Comparison of ENCODE assay signal across 8 cellular contexts in the genomic region with DNA sequence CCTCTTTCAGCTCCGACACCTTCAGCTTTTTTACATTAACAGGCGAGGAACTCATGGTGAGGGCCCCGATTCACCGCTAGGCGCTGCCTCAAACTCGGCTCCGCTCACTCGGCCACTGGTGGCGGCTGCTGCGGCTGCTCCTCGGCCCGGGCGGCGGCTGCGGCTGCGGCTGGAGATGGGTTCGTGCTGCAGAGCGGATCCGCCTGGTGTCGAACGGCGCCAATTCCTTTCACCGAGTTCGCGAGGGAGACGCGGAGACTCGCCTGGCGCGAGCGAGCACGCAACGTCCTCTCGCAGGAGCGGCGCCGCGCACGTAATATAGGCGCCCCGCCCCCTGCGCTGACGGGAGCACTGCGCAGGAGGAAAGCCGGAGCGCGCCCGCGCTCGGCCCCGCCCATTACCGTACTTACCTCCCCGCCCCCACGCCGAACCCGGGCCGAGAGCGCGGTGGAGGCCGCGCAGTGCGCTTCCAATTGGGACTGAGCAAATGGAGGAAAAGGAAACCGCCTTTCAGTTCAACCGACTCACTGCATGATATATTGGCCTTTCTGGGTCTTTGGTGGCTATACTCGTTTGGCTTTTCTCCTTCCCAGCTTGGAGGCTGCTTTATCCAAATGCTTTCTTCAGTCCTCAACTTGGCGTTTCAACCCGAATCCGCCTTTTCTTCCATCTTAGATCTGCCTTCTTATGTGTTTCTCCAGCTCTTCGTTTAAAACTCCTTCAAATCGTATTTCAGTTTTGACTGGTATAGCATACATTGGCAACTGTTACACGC. TPM values are rescaled to one million over a fixed set of nuclear protein-coding genes. Genes with fewer than 3 reads are reported as not detected.
DNase-seq lines count a peak whose midpoint lies in the region; ATAC-seq lines count a peak whose summit lies in the region.

A gene (minus strand): TSS at position 291 of the 775 bp plus-strand sequence. CDS start 236 bp downstream, at position 55.

- DNase-seq in COLO829 (ENCODE audit: low spot score): peak; percentile 89
- peak; percentile 94 for DNase-seq in HT-29 (ENCODE audit: low spot score)
- DNase-seq in NK-92 treated with Interleukin-12 subunit alpha and Interleukin-12 subunit beta, amount 100 ng/mL, for 24 hours (lab: John Stamatoyannopoulos, UW): peak; percentile 92
- DNase-seq in activated CD8-positive, alpha-beta memory T cell treated with anti-CD3 and anti-CD28 coated beads for 24 hours: peak; percentile 98
- peak; percentile 94 for DNase-seq in effector CD8-positive, alpha-beta T cell (lab: John Stamatoyannopoulos, UW)
- peak; percentile 98 to 99 for DNase-seq in lung microvascular endothelial cell (ENCODE audit: low read depth in 2 of 2)
- peak; percentile 94 to 97 (median 94) for DNase-seq in stimulated activated CD4-positive, alpha-beta T cell treated with anti-CD3 and anti-CD28 coated beads, TNF-alpha, amount 100 ng/mL, for 48 hours (ENCODE audit: low read depth in 3 of 3)

- ATAC-seq in GM19468 (IDR thresholded peaks at IDR 0.05; ENCODE audit: extremely low read depth, unreplicated experiment): peak; percentile 67

RNA-seq across cellular contexts. Expression of the gene that starts here (rescaled TPM):
- total RNA-seq in HT-29 (2014; rRNA removed; shearing (Covaris generic)): 261 and 277 TPM in 2 replicates
- 217 and 250 TPM in 2 replicates for total RNA-seq in lung microvascular endothelial cell

Comparison
In these comparisons a context has a peak if more than half of its experiments do, and no peak if none do; other contexts are left out.
1. Peak in every context shown above with its lines: DNase-seq and ATAC-seq.